Comparison of ENCODE assay signal across 10 cellular contexts in genomic region chr7:74164985-74165456, GRCh38. TPM values are rescaled to one million over a fixed set of nuclear protein-coding genes. Genes with fewer than 3 reads are reported as not detected.
DNase-seq lines count a peak whose midpoint lies in the region; ATAC-seq and TF ChIP-seq lines count a peak whose summit lies in the region.
"Had no signal": no experiment of that assay in that cellular context is flagged by ENCODE, and none has a peak within 500 bp of the region (broad histone marks: within the 10 kb centered on the region; RNA-seq: fewer than 3 reads in every experiment).

No MANE protein-coding gene starts in this region.

- no peaks in the 10 kb centered on the region for H3K4me1 Mint-ChIP-seq in stimulated activated effector memory CD8-positive, alpha-beta T cell treated with anti-CD3 and anti-CD28 coated beads, Interleukin-12 subunit alpha, Interleukin-12 subunit beta, amount 100 ng/mL, for 72 hours

- H3K4me3 ChIP-seq in epithelial cell of proximal tubule (ENCODE audit: low read depth, low read length) (no peak overlapping the region), rectal smooth muscle tissue (ENCODE audit: low read length) (no peak overlapping the region)

- peak; percentile 91 for DNase-seq in OCI-M1 (lab: John Stamatoyannopoulos, UW)
- DNase-seq in epithelial cell of proximal tubule (ENCODE audit: low read depth): no peak
- no peak for DNase-seq in NCI-H526 treated with DMSO at 0.1 percent for 48 hours (lab: John Stamatoyannopoulos, UW)
- no peak for DNase-seq in stimulated activated effector memory CD8-positive, alpha-beta T cell treated with anti-CD3 and anti-CD28 coated beads, Interleukin-12 subunit alpha, Interleukin-12 subunit beta, amount 100 ng/mL, for 72 hours (ENCODE audit: low spot score in 2 of 2)
- no peak for DNase-seq in AG08395 (ENCODE audit: low spot score)
- DNase-seq: activated effector memory CD4-positive, alpha-beta T cell treated with Interleukin-2 at 50 U/mL for 16 hours; GOT3 had no signal

- no peak overlapping the region for H3K4me3 Mint-ChIP-seq in stimulated activated effector memory CD8-positive, alpha-beta T cell treated with anti-CD3 and anti-CD28 coated beads, Interleukin-12 subunit alpha, Interleukin-12 subunit beta, amount 100 ng/mL, for 72 hours

- no peaks in the 10 kb centered on the region for H3K36me3 Mint-ChIP-seq in stimulated activated effector memory CD8-positive, alpha-beta T cell treated with anti-CD3 and anti-CD28 coated beads, Interleukin-12 subunit alpha, Interleukin-12 subunit beta, amount 100 ng/mL, for 72 hours

- TF ChIP-seq CTCF in GM12873 (IDR thresholded peaks at IDR 0.05; ENCODE audit: insufficient read depth, low read depth, low read length, missing control alignments) (peak; percentile 10), epithelial cell of proximal tubule (conservative IDR thresholded peaks at IDR 0.05; ENCODE audit: low read depth, low read length) (peak; percentile 50)

- no peak for ATAC-seq in stimulated activated effector memory CD8-positive, alpha-beta T cell treated with anti-CD3 and anti-CD28 coated beads, Interleukin-12 subunit alpha, Interleukin-12 subunit beta, amount 100 ng/mL, for 72 hours
- no peak for ATAC-seq in GM21576 (IDR thresholded peaks at IDR 0.05; ENCODE audit: unreplicated experiment)

- H3K9ac ChIP-seq in rectal smooth muscle tissue (ENCODE audit: low read length): no peak overlapping the region

- no peaks in the 10 kb centered on the region for H3K36me3 ChIP-seq in rectal smooth muscle tissue (ENCODE audit: control insufficient read depth, insufficient read depth, low read length)

- H3K9me3 Mint-ChIP-seq in stimulated activated effector memory CD8-positive, alpha-beta T cell treated with anti-CD3 and anti-CD28 coated beads, Interleukin-12 subunit alpha, Interleukin-12 subunit beta, amount 100 ng/mL, for 72 hours: no peaks in the 10 kb centered on the region

- H3K27ac ChIP-seq in rectal smooth muscle tissue (ENCODE audit: low read depth, low read length): peak overlapping the region; percentile 17

- no peaks in the 10 kb centered on the region for H3K27me3 ChIP-seq in rectal smooth muscle tissue (ENCODE audit: control insufficient read depth, insufficient read depth, low read length)

- H3K27ac Mint-ChIP-seq in stimulated activated effector memory CD8-positive, alpha-beta T cell treated with anti-CD3 and anti-CD28 coated beads, Interleukin-12 subunit alpha, Interleukin-12 subunit beta, amount 100 ng/mL, for 72 hours: no peak overlapping the region

- no peaks in the 10 kb centered on the region for H3K4me1 ChIP-seq in rectal smooth muscle tissue (ENCODE audit: control insufficient read depth, insufficient read depth, low read length)

RNA-seq across cellular contexts. Expression of gene EIF4H, which starts 9.1 kb away (rescaled TPM):
- 310 and 417 TPM in 2 replicates for total RNA-seq in epithelial cell of proximal tubule

RNA-seq across cellular contexts. Expression of gene LAT2, which starts 44.8 kb away (rescaled TPM):
- total RNA-seq in epithelial cell of proximal tubule: 1.4 and 2.7 TPM in 2 replicates
